Comparison of ENCODE assay signal across 27 cellular contexts in genomic region chr17:29120439-29120838, GRCh38.
"Had no signal": no experiment of that assay in that cellular context is flagged by ENCODE, and none has a peak within 500 bp of the region (broad histone marks: within the 10 kb centered on the region; RNA-seq: fewer than 3 reads in every experiment).

No MANE protein-coding gene starts in this region.

- H3K36me3 ChIP-seq: uterus had no signal

- DNase-seq: colonic mucosa; effector CD8-positive, alpha-beta T cell; endodermal cell; foreskin keratinocyte; glutamatergic neuron; heart right ventricle; hypothalamus; immature natural killer cell; islet precursor cell; kidney glomerular epithelial cell; left colon; left ventricle myocardium superior; mucosa of descending colon; naive B cell; sigmoid colon; spleen; stimulated activated CD4-positive, alpha-beta T cell treated with anti-CD3 and anti-CD28 coated beads, Interleukin-4, amount 100 ng/mL, for 4 hours; stimulated activated naive B cell treated with anti-CD40 and anti-IgM and Interleukin-4, amounts not matched to agents 10 μg/mL and 1 μg/mL and 100 μg/mL, for 72 hours; upper lobe of right lung; uterus had no signal

- ATAC-seq: foreskin keratinocyte; heart right ventricle; left colon; left ventricle myocardium superior; mucosa of descending colon; natural killer cell treated with Interleukin-12 subunit alpha and Interleukin-12 subunit beta and Interleukin-15 and Interleukin-18, amount 100 ng/mL, for 72 hours; stimulated activated naive B cell treated with anti-CD40 and anti-IgM and Interleukin-4, amounts not matched to agents 10 μg/mL and 1 μg/mL and 100 μg/mL, for 72 hours; upper lobe of right lung had no signal

- H3K27ac ChIP-seq: colonic mucosa, esophagus muscularis mucosa, foreskin keratinocyte, heart right ventricle, neutrophil, parathyroid adenoma, sigmoid colon, spleen, thoracic aorta, tibial nerve, upper lobe of right lung, uterus had no signal

- H2AFZ ChIP-seq: parathyroid adenoma had no signal

- H3K9me3 ChIP-seq: colonic mucosa, esophagus muscularis mucosa, heart right ventricle, mucosa of descending colon, neutrophil, sigmoid colon, spleen, thoracic aorta, tibial nerve, upper lobe of right lung, uterus had no signal

- H3K27me3 ChIP-seq: colonic mucosa, esophagus muscularis mucosa, foreskin keratinocyte, heart right ventricle, neutrophil, sigmoid colon, spleen, tibial nerve, upper lobe of right lung, uterus had no signal

- H3K9ac ChIP-seq: parathyroid adenoma had no signal

- H3K4me1 ChIP-seq: foreskin keratinocyte, parathyroid adenoma, sigmoid colon, uterus had no signal

- H3K4me3 ChIP-seq: colonic mucosa, esophagus muscularis mucosa, heart right ventricle, lung, mucosa of descending colon, sigmoid colon, spleen, thoracic aorta, tibial nerve, upper lobe of right lung, uterus had no signal
